ENCODE assay signal across 14 cellular contexts in the genomic region with DNA sequence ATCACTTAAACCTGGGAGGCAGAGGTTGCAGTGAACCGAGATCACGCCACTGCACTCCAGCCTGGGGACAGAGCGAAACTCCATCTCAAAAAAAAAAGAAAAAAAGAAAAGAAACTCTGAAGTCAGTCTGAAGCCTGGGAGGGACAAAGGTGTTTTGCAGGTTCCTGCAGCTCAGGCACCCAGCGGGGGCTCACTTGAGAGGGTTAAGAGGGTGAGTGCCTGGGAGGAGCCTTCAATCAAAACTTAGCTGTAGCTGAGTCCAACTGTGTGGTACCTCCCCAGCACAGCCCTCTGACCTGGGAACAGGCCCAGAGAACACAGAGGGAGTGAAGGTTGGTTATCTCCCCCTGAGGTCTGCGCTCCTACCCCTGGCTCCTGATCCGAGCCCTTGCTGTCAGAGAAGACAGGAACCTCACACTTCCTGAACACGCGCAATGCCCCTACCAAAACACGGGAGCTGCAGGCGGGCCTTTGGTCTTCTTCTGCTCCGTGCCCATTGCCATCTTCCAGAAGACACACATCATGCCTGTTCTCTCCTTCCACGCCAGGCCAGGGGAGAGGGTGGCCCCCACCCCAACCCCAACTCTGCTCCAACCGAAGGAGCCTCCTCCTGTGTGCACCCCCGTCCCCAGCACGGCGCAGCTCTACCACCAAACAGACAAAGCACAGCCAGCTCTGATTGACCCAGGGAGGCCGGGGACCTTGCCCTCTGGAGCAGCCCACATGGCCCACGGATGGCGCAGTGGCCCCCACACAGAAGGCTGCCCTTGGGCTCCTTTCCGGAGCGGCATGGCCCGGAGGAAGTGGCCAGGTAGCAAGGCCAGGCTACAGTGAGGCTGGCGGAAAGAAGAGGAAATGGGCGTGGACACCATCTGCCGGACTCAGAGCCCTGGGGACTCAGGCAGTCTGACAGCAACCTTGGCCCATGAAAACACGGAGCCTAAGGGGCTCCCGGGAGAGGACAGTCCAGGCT. TPM values are rescaled to one million over a fixed set of nuclear protein-coding genes. Genes with fewer than 3 reads are reported as not detected.
DNase-seq lines count a peak whose midpoint lies in the region; ATAC-seq, FAIRE-seq and TF ChIP-seq lines count a peak whose summit lies in the region.
"Had no signal": no experiment of that assay in that cellular context is flagged by ENCODE, and none has a peak within 500 bp of the region (broad histone marks: within the 10 kb centered on the region; RNA-seq: fewer than 3 reads in every experiment).

No MANE protein-coding gene starts in this region.

- DNase-seq in NCI-H748 (lab: John Stamatoyannopoulos, UW; ENCODE audit: unreplicated experiment) (peak; percentile 11), NCI-H748 treated with DMSO at 0.1 percent for 48 hours (lab: John Stamatoyannopoulos, UW) (no peak), K562 (ENCODE audit: extremely low read depth in 1 of 4, low spot score in 3 of 4) (peak in 2 of 4 experiments; percentile 35 to 60), neuronal stem cell (ENCODE audit: low spot score) (no peak), SJCRH30 (no peak), NCI-H2081 treated with DMSO at 0.1 percent for 48 hours (lab: John Stamatoyannopoulos, UW) (no peak)
- DNase-seq: activated CD8-positive, alpha-beta memory T cell treated with anti-CD3 and anti-CD28 coated beads, Interleukin-2, amount 50 U/mL, for 48 hours; foreskin keratinocyte; left lung; pancreas; stimulated activated CD4-positive, alpha-beta T cell treated with anti-CD3 and anti-CD28 coated beads, Interleukin-4, amount 100 ng/mL, for 1 hour had no signal

- peaks cover 25 to 48% of the 10 kb centered on the region in 2 experiments for H3K4me1 ChIP-seq in K562 (replicated peaks in 1 of 2; ENCODE audit: control insufficient read depth in 2 of 2, insufficient read depth in 2 of 2, low read length in 2 of 2)
- H3K4me1 ChIP-seq in neuronal stem cell (ENCODE audit: control insufficient read depth in 2 of 2, insufficient read depth in 1 of 2, low read depth in 1 of 2, low read length in 2 of 2) = peaks cover 3% of the 10 kb centered on the region in 2 donors
- H3K4me1 ChIP-seq in SJCRH30 = no peaks in the 10 kb centered on the region
- H3K4me1 ChIP-seq: foreskin keratinocyte, pancreas had no signal

- intact Hi-C loops in K562 (cut with micrococcal nuclease) = no loop called here

- no peaks in the 10 kb centered on the region for H3K9me1 ChIP-seq in K562 (ENCODE audit: control insufficient read depth, insufficient read depth, low read length)

- no peak overlapping the region for H2BK5ac ChIP-seq in neuronal stem cell (ENCODE audit: low read length)

- peaks cover 22 to 36% of the 10 kb centered on the region in 2 experiments; a peak in 4 of 5 replicates for H3K27me3 ChIP-seq in K562 (ENCODE audit: control insufficient read depth in 2 of 2, insufficient read depth in 2 of 2, low read length in 2 of 2)
- H3K27me3 ChIP-seq in neuronal stem cell (ENCODE audit: control insufficient read depth in 3 of 3, insufficient read depth in 3 of 3, low read depth in 1 of 3, low read length in 3 of 3) = peaks cover 4 to 43% (median 38%) of the 10 kb centered on the region in 3 experiments
- H3K27me3 ChIP-seq in SJCRH30 = no peaks in the 10 kb centered on the region
- H3K27me3 ChIP-seq: pancreas had no signal

- no peaks in the 10 kb centered on the region for H3K9me3 ChIP-seq in KOPT-K1 (ENCODE audit: insufficient read depth, low read length, poor library complexity, severe bottlenecking)
- no peaks in the 10 kb centered on the region for H3K9me3 ChIP-seq in K562 (replicated peaks; ENCODE audit: control insufficient read depth, insufficient read depth, low read depth, low read length)
- H3K9me3 ChIP-seq in neuronal stem cell (replicated peaks in 1 of 2; ENCODE audit: control insufficient read depth in 2 of 2, insufficient read depth in 1 of 2, low read depth in 1 of 2, low read length in 2 of 2) = peaks cover under 1 to 6% of the 10 kb centered on the region in 2 donors
- H3K9me3 ChIP-seq in SJCRH30 (replicated peaks) = no peaks in the 10 kb centered on the region
- H3K9me3 ChIP-seq: pancreas had no signal

- H3K4me3 ChIP-seq in K562 (no peak overlapping the region), neuronal stem cell (ENCODE audit: low read length in 2 of 2) (no peak overlapping the region), SJCRH30 (no peak overlapping the region)
- H3K4me3 ChIP-seq: left lung, pancreas had no signal

- no peak overlapping the region for H4K91ac ChIP-seq in neuronal stem cell (ENCODE audit: low read depth, low read length, poor library complexity)

- TF ChIP-seq POLR2A in K562 (conservative IDR thresholded peaks at IDR 0.05) = no peak

- in situ Hi-C loops in K562 (cut with MboI) = no loop called here

- H3K79me2 ChIP-seq in K562 (ENCODE audit: control insufficient read depth, insufficient read depth, low read length) = no peaks in the 10 kb centered on the region

- WGBS in K562 (ENCODE audit: insufficient coverage, low coverage, missing lambda C conversion rate) = 38% methylated on average over 26 of the region's 27 CpGs
- no CpG with 5 or more reads among the region's 27 CpGs for whole genome bisulfite sequencing in neuronal stem cell (ENCODE audit: extremely low coverage in 2 of 2, insufficient read length in 2 of 2, insufficient replicate concordance in 1 of 2), 2 donors

- H3K23ac ChIP-seq in neuronal stem cell (ENCODE audit: low read depth, low read length, poor library complexity) = no peak overlapping the region

- H3K4ac ChIP-seq in neuronal stem cell (ENCODE audit: low read length) = no peak overlapping the region

- H3K14ac ChIP-seq in neuronal stem cell (ENCODE audit: low read length) = no peak overlapping the region

- ATAC-seq in K562 (peak; percentile 79), GM18511 (IDR thresholded peaks at IDR 0.05; ENCODE audit: unreplicated experiment) (no peak)
- ATAC-seq: foreskin keratinocyte, left lung had no signal

- no peak for TF ChIP-seq EP300 in K562 (IDR thresholded peaks at IDR 0.05; ENCODE audit: low read length)

- H2BK15ac ChIP-seq in neuronal stem cell (ENCODE audit: low read length) = no peak overlapping the region

- POLR2A ChIA-PET in K562 (lab: Yijun Ruan, JAX) = interaction anchor here (0.7 to 2.0 kb wide), 4 partner anchors 10 to 215 kb away, joined by 3 to 5 read pairs (median 3); no protein-coding TSS in a partner anchor

- peak overlapping the region; percentile 73 for H2BK12ac ChIP-seq in neuronal stem cell (ENCODE audit: low read length)

- no peak for TF ChIP-seq CTCF in K562 (IDR thresholded peaks at IDR 0.05 in 2 of 3, conservative IDR thresholded peaks at IDR 0.05 in 1 of 3; ENCODE audit: insufficient read depth in 2 of 3, low read depth in 1 of 3, low read length in 3 of 3)

- TF ChIP-seq RAD21 in K562 (CRISPR knock-in tag; conservative IDR thresholded peaks at IDR 0.05 in 1 of 2, IDR thresholded peaks at IDR 0.05 in 1 of 2) = no peak

- no peaks in the 10 kb centered on the region; the same call in 1 of the 2 replicates for H4K20me1 ChIP-seq in K562 (replicated peaks; ENCODE audit: control insufficient read depth, insufficient read depth, low read length)

- BruUV-seq in K562 (replicated peaks; lab: Mats Ljungman, UMichigan) = no TSS peak

- CTCF ChIA-PET in K562 (lab: Yijun Ruan, JAX; ENCODE audit: low intra/inter-chr PET ratio) = no interaction called here

- H3K36me3 ChIP-seq in KOPT-K1 (ENCODE audit: insufficient read depth, low read length) (no peaks in the 10 kb centered on the region), K562 (ENCODE audit: control insufficient read depth, insufficient read depth, low read length) (no peaks in the 10 kb centered on the region), neuronal stem cell (replicated peaks in 1 of 2; ENCODE audit: control insufficient read depth in 2 of 2, insufficient read depth in 2 of 2, low read length in 2 of 2) (no peaks in the 10 kb centered on the region), SJCRH30 (no peaks in the 10 kb centered on the region)
- H3K36me3 ChIP-seq: left lung, pancreas had no signal

- peak overlapping the region; percentile 7 for H2AK5ac ChIP-seq in neuronal stem cell (ENCODE audit: low read depth, low read length)

- H3K18ac ChIP-seq in neuronal stem cell (ENCODE audit: low read length) = peak overlapping the region; percentile 17

- H4K8ac ChIP-seq in neuronal stem cell (ENCODE audit: low read depth, low read length) = no peak overlapping the region

- H2BK120ac ChIP-seq in neuronal stem cell (ENCODE audit: low read depth, low read length) = no peak overlapping the region

- H3K4me2 ChIP-seq in K562 (ENCODE audit: insufficient read depth, low read length) (no peak overlapping the region), neuronal stem cell (ENCODE audit: insufficient read depth, low read length, poor library complexity, severe bottlenecking) (no peak overlapping the region)

- FAIRE-seq in K562 (lab: Jason Lieb, UNC) = peak; percentile 83
- FAIRE-seq: A204.1, pancreas had no signal

- H2AFZ ChIP-seq in K562 (ENCODE audit: low read depth, low read length) = peak overlapping the region; percentile 25; the same call in 1 of the 2 replicates
- no peak overlapping the region for H2AFZ ChIP-seq in neuronal stem cell (ENCODE audit: low read length)

- no peaks in the 10 kb centered on the region for H3K79me1 ChIP-seq in neuronal stem cell (ENCODE audit: low read depth, low read length)

- peak overlapping the region in 1 of 2 experiments; percentile 53; a peak in 1 of 4 replicates for H3K9ac ChIP-seq in K562 (ENCODE audit: insufficient read depth in 1 of 2, low read depth in 2 of 2, low read length in 2 of 2)
- H3K9ac ChIP-seq in neuronal stem cell (ENCODE audit: low read depth, low read length, poor library complexity) = peak overlapping the region; percentile 50

- H3K27ac ChIP-seq in KOPT-K1 (ENCODE audit: low read depth, low read length, poor library complexity, severe bottlenecking) = peak overlapping the region; percentile 23
- no peak overlapping the region for H3K27ac ChIP-seq in K562 (ENCODE audit: extremely low read depth, low read depth, low read length)
- H3K27ac ChIP-seq in neuronal stem cell (replicated peaks; ENCODE audit: low read length) = no peak overlapping the region
- H3K27ac ChIP-seq in SJCRH30 = no peak overlapping the region
- H3K27ac ChIP-seq: foreskin keratinocyte, left lung, pancreas had no signal

RNA-seq across cellular contexts. Expression of a gene that starts 20.2 kb away (rescaled TPM):
- 74.4 and 112 TPM in 2 replicates for total RNA-seq in K562 (2011; cell fraction: chromatin; rRNA removed; ENCODE audit: low replicate concordance)
- total RNA-seq in K562 (2011; cell fraction: nucleolus; rRNA removed) = 51.3 and 61.4 TPM in 2 replicates
- total RNA-seq in K562 (2011; cell fraction: nucleoplasm; rRNA removed) = 61.1 and 63.4 TPM in 2 replicates
- 26.9 and 35.1 TPM in 2 replicates for total RNA-seq in K562 (2014; rRNA removed)
- total RNA-seq in K562 (2014; rRNA removed; fragmentation: Illumina TruSeq; extraction: Trizol) = 16.0 and 16.3 TPM in 2 replicates
- 31.1 and 33.9 TPM in 2 replicates for total RNA-seq in K562 (2015; rRNA removed; fragmentation: Illumina TruSeq; extraction: Trizol)
- total RNA-seq in K562 (2021) = 81.3 and 88.7 TPM in 2 replicates
- polyA plus RNA-seq in K562 (2011; rRNA removed) = 12.5 and 15.8 TPM in 2 replicates
- 10.1 and 15.8 TPM in 2 replicates for polyA plus RNA-seq in K562 (2011; cell fraction: cytosol; rRNA removed)
- 43.3 and 65.6 TPM in 2 replicates for polyA plus RNA-seq in K562 (2011; cell fraction: nucleus; rRNA removed)
- 57.6 and 59.2 TPM in 2 replicates for polyA plus RNA-seq in K562 (2012)
- polyA plus RNA-seq in K562 (2014; fragmentation: Illumina TruSeq; extraction: Trizol) = 60.7 and 65.3 TPM in 2 replicates
- polyA plus RNA-seq in K562 (2014; fragmentation: Nextera tagmentation; extraction: Ambion mirVana) = 1 to 10 TPM; 1.7 to 2.0 TPM
- 37.1 and 49.2 TPM in 2 replicates for polyA plus RNA-seq in K562 (2014; rRNA removed)
- polyA minus RNA-seq in K562 (2011; rRNA and poly(A)+ RNA removed) = 7.9 and 9.1 TPM in 2 replicates
- 23.7 and 30.6 TPM in 2 replicates for polyA minus RNA-seq in K562 (2011; cell fraction: cytosol; rRNA and poly(A)+ RNA removed)
- polyA minus RNA-seq in K562 (2011; cell fraction: nucleus; rRNA and poly(A)+ RNA removed) = 17.5 and 19.1 TPM in 2 replicates
- polyA plus RNA-seq in neuronal stem cell (2013, experiment 1 of 2) = 48.7 TPM
- polyA plus RNA-seq in neuronal stem cell (2013, experiment 2 of 2) = 49.9 TPM
- 19.2 and 21.0 TPM in 2 replicates for total RNA-seq in SJCRH30 (2014; rRNA removed; shearing (Covaris generic))
